8 cellular contexts compared by ENCODE assay signal in genomic region chr19:10270616-10271394, GRCh38. TPM values are rescaled to one million over a fixed set of nuclear protein-coding genes. Genes with fewer than 3 reads are reported as not detected.
DNase-seq lines count a peak whose midpoint lies in the region; ATAC-seq and TF ChIP-seq lines count a peak whose summit lies in the region.

Gene ICAM1 (plus strand): TSS chr19:10271120. CDS start chr19:10271160, 40 bp downstream.

- peak in 2 of 3 donors; percentile 6 to 14 for TF ChIP-seq CTCF in ovary (IDR thresholded peaks at IDR 0.05)
- no peak for TF ChIP-seq CTCF in vagina (IDR thresholded peaks at IDR 0.05)

- H3K27me3 ChIP-seq in ovary: no peaks in the 10 kb centered on the region
- H3K27me3 ChIP-seq in vagina: no peaks in the 10 kb centered on the region

- H3K27ac ChIP-seq in ovary: peak within 1 kb of the TSS; percentile 58 to 65
- peak within 1 kb of the TSS; percentile 68 for H3K27ac ChIP-seq in vagina

- H3K4me1 ChIP-seq in ovary (ENCODE audit: insufficient read depth) (peaks cover 8% of the 10 kb centered on the region), vagina (peaks cover 17% of the 10 kb centered on the region)

- peak; percentile 40 for ATAC-seq in HG03108 (IDR thresholded peaks at IDR 0.05; ENCODE audit: unreplicated experiment)

- H3K4me3 ChIP-seq in ovary: peak within 1 kb of the TSS; percentile 39
- H3K4me3 ChIP-seq in vagina: peak within 1 kb of the TSS; percentile 44 to 48

- DNase-seq in DMS79 treated with DMSO at 0.1 percent for 48 hours (lab: John Stamatoyannopoulos, UW) (peak; percentile 50), DMS79 (lab: John Stamatoyannopoulos, UW) (no peak), SHP77 (lab: John Stamatoyannopoulos, UW) (peak; percentile 60 to 61), glomerular endothelial cell (ENCODE audit: extremely low read depth, low read depth, low spot score) (peak; percentile 61), ovary (peak; percentile 71 to 84 (median 74)), vagina (ENCODE audit: extremely low spot score in 2 of 2) (no peak)
- peak; percentile 91 for DNase-seq in activated effector memory CD4-positive, alpha-beta T cell treated with anti-CD3 and anti-CD28 coated beads, Interleukin-2, amount 50 U/mL, for 16 hours

- TF ChIP-seq POLR2A in ovary (IDR thresholded peaks at IDR 0.05): peak; percentile 40
- TF ChIP-seq POLR2A in vagina (IDR thresholded peaks at IDR 0.05): peak in 1 of 2 donors; percentile 53

- H3K9me3 ChIP-seq in ovary: no peaks in the 10 kb centered on the region
- no peaks in the 10 kb centered on the region for H3K9me3 ChIP-seq in vagina

- WGBS in ovary, 3 donors: 3 to 4% (median 3%) methylated on average over 48 to 51 of the region's 51 CpGs

- intact Hi-C loops in ovary (cut with DNase I): loop anchor here in 1 of 4 donors (1.0 to 2.0 kb wide), 2 partner anchors 113 to 118 kb away; no protein-coding TSS in a partner anchor
- intact Hi-C loops in vagina (cut with DNase I): loop anchor here (5.0 kb wide), 1 partner anchor 61 kb away; the partner anchor contains the start of gene RAVER1

- no peaks in the 10 kb centered on the region for H3K36me3 ChIP-seq in ovary
- H3K36me3 ChIP-seq in vagina: no peaks in the 10 kb centered on the region

- peak; percentile 56 for TF ChIP-seq EP300 in ovary (IDR thresholded peaks at IDR 0.05)

RNA-seq across cellular contexts. Expression of gene ICAM1, which starts in this region (rescaled TPM):
- 139 and 564 TPM in 2 replicates for total RNA-seq in glomerular endothelial cell
- total RNA-seq in ovary: 100 to 1,000 TPM in 1 of 7 donors, 10 to 100 TPM in 6; 12.1 to 116 (median 18.7) TPM
- polyA plus RNA-seq in ovary: 10 to 100 TPM; 12.3 to 20.6 TPM
- total RNA-seq in vagina: 22.3 TPM

Comparison
In these comparisons a context has a peak if more than half of its experiments do, and no peak if none do; other contexts are left out.
1. DNase-seq: peak in DMS79 treated with DMSO at 0.1 percent for 48 hours (single experiment), SHP77 (2 of 2), activated effector memory CD4-positive, alpha-beta T cell treated with anti-CD3 and anti-CD28 coated beads, Interleukin-2, amount 50 U/mL, for 16 hours (single experiment), glomerular endothelial cell (single experiment) and ovary (5 of 5); none in DMS79 (single experiment) and vagina (0 of 2).
2. CTCF ChIP-seq: peak in ovary (2 of 3); none in vagina (0 of 3).